1 cellular context compared by ENCODE assay signal in the genomic region with DNA sequence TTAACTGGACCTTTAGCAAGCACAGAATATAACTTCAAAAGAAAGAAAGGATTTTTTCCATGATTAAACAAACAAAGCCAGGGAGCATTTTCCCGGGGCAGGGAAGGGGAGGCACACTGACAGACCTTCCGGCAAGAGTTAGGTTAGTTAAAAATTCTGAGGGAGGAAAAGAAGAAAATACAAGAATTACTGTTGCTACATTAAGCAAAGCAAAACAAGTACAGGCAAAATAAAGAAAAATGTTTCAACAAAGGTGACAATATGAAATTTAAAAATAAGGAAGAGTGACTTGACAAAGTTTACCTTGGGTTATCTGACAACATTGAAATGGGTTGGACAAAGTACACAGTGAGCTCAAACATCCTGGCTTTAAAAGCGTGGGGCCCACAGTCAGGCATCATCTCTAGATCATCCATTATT.
TF ChIP-seq lines count a peak whose summit lies in the region.

No MANE protein-coding gene starts in this region.

TF ChIP-seq in HepG2, 621 proteins besides CTCF, POLR2A, EP300 and RAD21 (continued from another document and continues in another):
- TF ChIP-seq, protein P1, sequence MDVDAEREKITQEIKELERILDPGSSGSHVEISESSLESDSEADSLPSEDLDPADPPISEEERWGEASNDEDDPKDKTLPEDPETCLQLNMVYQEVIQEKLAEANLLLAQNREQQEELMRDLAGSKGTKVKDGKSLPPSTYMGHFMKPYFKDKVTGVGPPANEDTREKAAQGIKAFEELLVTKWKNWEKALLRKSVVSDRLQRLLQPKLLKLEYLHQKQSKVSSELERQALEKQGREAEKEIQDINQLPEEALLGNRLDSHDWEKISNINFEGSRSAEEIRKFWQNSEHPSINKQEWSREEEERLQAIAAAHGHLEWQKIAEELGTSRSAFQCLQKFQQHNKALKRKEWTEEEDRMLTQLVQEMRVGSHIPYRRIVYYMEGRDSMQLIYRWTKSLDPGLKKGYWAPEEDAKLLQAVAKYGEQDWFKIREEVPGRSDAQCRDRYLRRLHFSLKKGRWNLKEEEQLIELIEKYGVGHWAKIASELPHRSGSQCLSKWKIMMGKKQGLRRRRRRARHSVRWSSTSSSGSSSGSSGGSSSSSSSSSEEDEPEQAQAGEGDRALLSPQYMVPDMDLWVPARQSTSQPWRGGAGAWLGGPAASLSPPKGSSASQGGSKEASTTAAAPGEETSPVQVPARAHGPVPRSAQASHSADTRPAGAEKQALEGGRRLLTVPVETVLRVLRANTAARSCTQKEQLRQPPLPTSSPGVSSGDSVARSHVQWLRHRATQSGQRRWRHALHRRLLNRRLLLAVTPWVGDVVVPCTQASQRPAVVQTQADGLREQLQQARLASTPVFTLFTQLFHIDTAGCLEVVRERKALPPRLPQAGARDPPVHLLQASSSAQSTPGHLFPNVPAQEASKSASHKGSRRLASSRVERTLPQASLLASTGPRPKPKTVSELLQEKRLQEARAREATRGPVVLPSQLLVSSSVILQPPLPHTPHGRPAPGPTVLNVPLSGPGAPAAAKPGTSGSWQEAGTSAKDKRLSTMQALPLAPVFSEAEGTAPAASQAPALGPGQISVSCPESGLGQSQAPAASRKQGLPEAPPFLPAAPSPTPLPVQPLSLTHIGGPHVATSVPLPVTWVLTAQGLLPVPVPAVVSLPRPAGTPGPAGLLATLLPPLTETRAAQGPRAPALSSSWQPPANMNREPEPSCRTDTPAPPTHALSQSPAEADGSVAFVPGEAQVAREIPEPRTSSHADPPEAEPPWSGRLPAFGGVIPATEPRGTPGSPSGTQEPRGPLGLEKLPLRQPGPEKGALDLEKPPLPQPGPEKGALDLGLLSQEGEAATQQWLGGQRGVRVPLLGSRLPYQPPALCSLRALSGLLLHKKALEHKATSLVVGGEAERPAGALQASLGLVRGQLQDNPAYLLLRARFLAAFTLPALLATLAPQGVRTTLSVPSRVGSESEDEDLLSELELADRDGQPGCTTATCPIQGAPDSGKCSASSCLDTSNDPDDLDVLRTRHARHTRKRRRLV (CRISPR knock-in tag; IDR thresholded peaks at IDR 0.05) = no peak
- TF ChIP-seq ZNF367 (CRISPR knock-in tag; IDR thresholded peaks at IDR 0.05; ENCODE audit: borderline replicate concordance) = no peak
- TF ChIP-seq ZNF530 (CRISPR knock-in tag; IDR thresholded peaks at IDR 0.05; ENCODE audit: low read depth) = no peak
- no peak for TF ChIP-seq SOX13 (IDR thresholded peaks at IDR 0.05)
- peak in 1 of 2 experiments; percentile 44; a peak in 1 of 4 replicates for TF ChIP-seq SOX13 (CRISPR knock-in tag; conservative IDR thresholded peaks at IDR 0.05 in 1 of 2, IDR thresholded peaks at IDR 0.05 in 1 of 2)
- TF ChIP-seq ZNF260 (CRISPR knock-in tag; IDR thresholded peaks at IDR 0.05; ENCODE audit: borderline replicate concordance, low read depth) = no peak
- TF ChIP-seq PHF5A (CRISPR knock-in tag; IDR thresholded peaks at IDR 0.05; ENCODE audit: low read depth, unreplicated experiment) = no peak
- TF ChIP-seq, protein P2, sequence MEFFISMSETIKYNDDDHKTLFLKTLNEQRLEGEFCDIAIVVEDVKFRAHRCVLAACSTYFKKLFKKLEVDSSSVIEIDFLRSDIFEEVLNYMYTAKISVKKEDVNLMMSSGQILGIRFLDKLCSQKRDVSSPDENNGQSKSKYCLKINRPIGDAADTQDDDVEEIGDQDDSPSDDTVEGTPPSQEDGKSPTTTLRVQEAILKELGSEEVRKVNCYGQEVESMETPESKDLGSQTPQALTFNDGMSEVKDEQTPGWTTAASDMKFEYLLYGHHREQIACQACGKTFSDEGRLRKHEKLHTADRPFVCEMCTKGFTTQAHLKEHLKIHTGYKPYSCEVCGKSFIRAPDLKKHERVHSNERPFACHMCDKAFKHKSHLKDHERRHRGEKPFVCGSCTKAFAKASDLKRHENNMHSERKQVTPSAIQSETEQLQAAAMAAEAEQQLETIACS (CRISPR knock-in tag; IDR thresholded peaks at IDR 0.05) = no peak
- TF ChIP-seq CBFB (CRISPR knock-in tag; IDR thresholded peaks at IDR 0.05) = no peak
- TF ChIP-seq JARID2 (CRISPR knock-in tag; IDR thresholded peaks at IDR 0.05; ENCODE audit: insufficient replicate concordance) = no peak
- TF ChIP-seq, protein P3, sequence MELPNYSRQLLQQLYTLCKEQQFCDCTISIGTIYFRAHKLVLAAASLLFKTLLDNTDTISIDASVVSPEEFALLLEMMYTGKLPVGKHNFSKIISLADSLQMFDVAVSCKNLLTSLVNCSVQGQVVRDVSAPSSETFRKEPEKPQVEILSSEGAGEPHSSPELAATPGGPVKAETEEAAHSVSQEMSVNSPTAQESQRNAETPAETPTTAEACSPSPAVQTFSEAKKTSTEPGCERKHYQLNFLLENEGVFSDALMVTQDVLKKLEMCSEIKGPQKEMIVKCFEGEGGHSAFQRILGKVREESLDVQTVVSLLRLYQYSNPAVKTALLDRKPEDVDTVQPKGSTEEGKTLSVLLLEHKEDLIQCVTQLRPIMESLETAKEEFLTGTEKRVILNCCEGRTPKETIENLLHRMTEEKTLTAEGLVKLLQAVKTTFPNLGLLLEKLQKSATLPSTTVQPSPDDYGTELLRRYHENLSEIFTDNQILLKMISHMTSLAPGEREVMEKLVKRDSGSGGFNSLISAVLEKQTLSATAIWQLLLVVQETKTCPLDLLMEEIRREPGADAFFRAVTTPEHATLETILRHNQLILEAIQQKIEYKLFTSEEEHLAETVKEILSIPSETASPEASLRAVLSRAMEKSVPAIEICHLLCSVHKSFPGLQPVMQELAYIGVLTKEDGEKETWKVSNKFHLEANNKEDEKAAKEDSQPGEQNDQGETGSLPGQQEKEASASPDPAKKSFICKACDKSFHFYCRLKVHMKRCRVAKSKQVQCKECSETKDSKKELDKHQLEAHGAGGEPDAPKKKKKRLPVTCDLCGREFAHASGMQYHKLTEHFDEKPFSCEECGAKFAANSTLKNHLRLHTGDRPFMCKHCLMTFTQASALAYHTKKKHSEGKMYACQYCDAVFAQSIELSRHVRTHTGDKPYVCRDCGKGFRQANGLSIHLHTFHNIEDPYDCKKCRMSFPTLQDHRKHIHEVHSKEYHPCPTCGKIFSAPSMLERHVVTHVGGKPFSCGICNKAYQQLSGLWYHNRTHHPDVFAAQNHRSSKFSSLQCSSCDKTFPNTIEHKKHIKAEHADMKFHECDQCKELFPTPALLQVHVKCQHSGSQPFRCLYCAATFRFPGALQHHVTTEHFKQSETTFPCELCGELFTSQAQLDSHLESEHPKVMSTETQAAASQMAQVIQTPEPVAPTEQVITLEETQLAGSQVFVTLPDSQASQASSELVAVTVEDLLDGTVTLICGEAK (IDR thresholded peaks at IDR 0.05) = no peak
- TF ChIP-seq, protein P3 (CRISPR knock-in tag; IDR thresholded peaks at IDR 0.05) = no peak
- TF ChIP-seq HES4 (CRISPR knock-in tag; IDR thresholded peaks at IDR 0.05; ENCODE audit: borderline replicate concordance) = no peak
- TF ChIP-seq, protein P4, sequence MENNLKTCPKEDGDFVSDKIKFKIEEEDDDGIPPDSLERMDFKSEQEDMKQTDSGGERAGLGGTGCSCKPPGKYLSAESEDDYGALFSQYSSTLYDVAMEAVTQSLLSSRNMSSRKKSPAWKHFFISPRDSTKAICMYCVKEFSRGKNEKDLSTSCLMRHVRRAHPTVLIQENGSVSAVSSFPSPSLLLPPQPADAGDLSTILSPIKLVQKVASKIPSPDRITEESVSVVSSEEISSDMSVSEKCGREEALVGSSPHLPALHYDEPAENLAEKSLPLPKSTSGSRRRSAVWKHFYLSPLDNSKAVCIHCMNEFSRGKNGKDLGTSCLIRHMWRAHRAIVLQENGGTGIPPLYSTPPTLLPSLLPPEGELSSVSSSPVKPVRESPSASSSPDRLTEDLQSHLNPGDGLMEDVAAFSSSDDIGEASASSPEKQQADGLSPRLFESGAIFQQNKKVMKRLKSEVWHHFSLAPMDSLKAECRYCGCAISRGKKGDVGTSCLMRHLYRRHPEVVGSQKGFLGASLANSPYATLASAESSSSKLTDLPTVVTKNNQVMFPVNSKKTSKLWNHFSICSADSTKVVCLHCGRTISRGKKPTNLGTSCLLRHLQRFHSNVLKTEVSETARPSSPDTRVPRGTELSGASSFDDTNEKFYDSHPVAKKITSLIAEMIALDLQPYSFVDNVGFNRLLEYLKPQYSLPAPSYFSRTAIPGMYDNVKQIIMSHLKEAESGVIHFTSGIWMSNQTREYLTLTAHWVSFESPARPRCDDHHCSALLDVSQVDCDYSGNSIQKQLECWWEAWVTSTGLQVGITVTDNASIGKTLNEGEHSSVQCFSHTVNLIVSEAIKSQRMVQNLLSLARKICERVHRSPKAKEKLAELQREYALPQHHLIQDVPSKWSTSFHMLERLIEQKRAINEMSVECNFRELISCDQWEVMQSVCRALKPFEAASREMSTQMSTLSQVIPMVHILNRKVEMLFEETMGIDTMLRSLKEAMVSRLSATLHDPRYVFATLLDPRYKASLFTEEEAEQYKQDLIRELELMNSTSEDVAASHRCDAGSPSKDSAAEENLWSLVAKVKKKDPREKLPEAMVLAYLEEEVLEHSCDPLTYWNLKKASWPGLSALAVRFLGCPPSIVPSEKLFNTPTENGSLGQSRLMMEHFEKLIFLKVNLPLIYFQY (CRISPR knock-in tag; IDR thresholded peaks at IDR 0.05; ENCODE audit: borderline replicate concordance) = no peak; the same call in 1 of the 2 replicates
- TF ChIP-seq SRY (CRISPR knock-in tag; IDR thresholded peaks at IDR 0.05) = no peak
- TF ChIP-seq PRMT3 (CRISPR knock-in tag; IDR thresholded peaks at IDR 0.05; ENCODE audit: borderline replicate concordance, low read depth) = no peak
- peak; percentile 16; the same call in 1 of the 2 replicates for TF ChIP-seq ZNF317 (CRISPR knock-in tag; IDR thresholded peaks at IDR 0.05)
- TF ChIP-seq SOX6 (IDR thresholded peaks at IDR 0.05) = no peak
- TF ChIP-seq SOX6 (CRISPR knock-in tag; IDR thresholded peaks at IDR 0.05) = peak; percentile 60; the same call in 1 of the 2 replicates
- TF ChIP-seq RCOR2 (CRISPR knock-in tag; IDR thresholded peaks at IDR 0.05) = no peak
- TF ChIP-seq, protein P5, sequence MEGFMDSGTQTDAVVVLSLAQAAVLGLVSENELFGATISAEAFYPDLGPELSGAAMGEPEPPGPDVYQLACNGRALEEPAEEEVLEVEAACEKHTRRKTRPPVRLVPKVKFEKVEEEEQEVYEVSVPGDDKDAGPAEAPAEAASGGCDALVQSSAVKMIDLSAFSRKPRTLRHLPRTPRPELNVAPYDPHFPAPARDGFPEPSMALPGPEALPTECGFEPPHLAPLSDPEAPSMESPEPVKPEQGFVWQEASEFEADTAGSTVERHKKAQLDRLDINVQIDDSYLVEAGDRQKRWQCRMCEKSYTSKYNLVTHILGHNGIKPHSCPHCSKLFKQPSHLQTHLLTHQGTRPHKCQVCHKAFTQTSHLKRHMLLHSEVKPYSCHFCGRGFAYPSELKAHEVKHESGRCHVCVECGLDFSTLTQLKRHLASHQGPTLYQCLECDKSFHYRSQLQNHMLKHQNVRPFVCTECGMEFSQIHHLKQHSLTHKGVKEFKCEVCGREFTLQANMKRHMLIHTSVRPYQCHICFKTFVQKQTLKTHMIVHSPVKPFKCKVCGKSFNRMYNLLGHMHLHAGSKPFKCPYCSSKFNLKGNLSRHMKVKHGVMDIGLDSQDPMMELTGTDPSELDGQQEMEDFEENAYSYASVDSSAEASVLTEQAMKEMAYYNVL (CRISPR knock-in tag; IDR thresholded peaks at IDR 0.05; ENCODE audit: borderline replicate concordance) = peak; percentile 50; the same call in 1 of the 2 replicates
- TF ChIP-seq PAX8 (CRISPR knock-in tag; IDR thresholded peaks at IDR 0.05; ENCODE audit: borderline replicate concordance) = no peak
- no peak for TF ChIP-seq ZNF569 (CRISPR knock-in tag; IDR thresholded peaks at IDR 0.05; ENCODE audit: borderline replicate concordance)
- TF ChIP-seq NR2F6 (IDR thresholded peaks at IDR 0.05) = peak; percentile 61
- TF ChIP-seq NR2F6 (CRISPR knock-in tag; IDR thresholded peaks at IDR 0.05) = no peak
- no peak for TF ChIP-seq SALL2 (CRISPR knock-in tag; IDR thresholded peaks at IDR 0.05)
- TF ChIP-seq MEIS1 (CRISPR knock-in tag; IDR thresholded peaks at IDR 0.05; ENCODE audit: borderline replicate concordance) = no peak
- TF ChIP-seq, protein P6, sequence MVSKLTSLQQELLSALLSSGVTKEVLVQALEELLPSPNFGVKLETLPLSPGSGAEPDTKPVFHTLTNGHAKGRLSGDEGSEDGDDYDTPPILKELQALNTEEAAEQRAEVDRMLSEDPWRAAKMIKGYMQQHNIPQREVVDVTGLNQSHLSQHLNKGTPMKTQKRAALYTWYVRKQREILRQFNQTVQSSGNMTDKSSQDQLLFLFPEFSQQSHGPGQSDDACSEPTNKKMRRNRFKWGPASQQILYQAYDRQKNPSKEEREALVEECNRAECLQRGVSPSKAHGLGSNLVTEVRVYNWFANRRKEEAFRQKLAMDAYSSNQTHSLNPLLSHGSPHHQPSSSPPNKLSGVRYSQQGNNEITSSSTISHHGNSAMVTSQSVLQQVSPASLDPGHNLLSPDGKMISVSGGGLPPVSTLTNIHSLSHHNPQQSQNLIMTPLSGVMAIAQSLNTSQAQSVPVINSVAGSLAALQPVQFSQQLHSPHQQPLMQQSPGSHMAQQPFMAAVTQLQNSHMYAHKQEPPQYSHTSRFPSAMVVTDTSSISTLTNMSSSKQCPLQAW (CRISPR knock-in tag; IDR thresholded peaks at IDR 0.05) = no peak
- no peak for TF ChIP-seq ZNF746 (CRISPR knock-in tag; IDR thresholded peaks at IDR 0.05)
- TF ChIP-seq ZNF607 (CRISPR knock-in tag; IDR thresholded peaks at IDR 0.05; ENCODE audit: borderline replicate concordance) = no peak
